In genomic region chr10:88313897-88314296, GRCh38 we compare ENCODE assay signal across 19 cellular contexts.
DNase-seq lines count a peak whose midpoint lies in the region; ATAC-seq and TF ChIP-seq lines count a peak whose summit lies in the region.
"Had no signal": no experiment of that assay in that cellular context is flagged by ENCODE, and none has a peak within 500 bp of the region (broad histone marks: within the 10 kb centered on the region; RNA-seq: fewer than 3 reads in every experiment).

No MANE protein-coding gene starts in this region.

- H3K4me3 ChIP-seq in OCI-LY7 (ENCODE audit: low read depth, low read length, poor library complexity, severe bottlenecking): no peak overlapping the region
- H3K4me3 ChIP-seq: BLaER1, HAP-1 had no signal

- H3K4me2 ChIP-seq in OCI-LY7 (ENCODE audit: low read length): no peak overlapping the region
- H3K4me2 ChIP-seq: BLaER1 had no signal

- H3K27ac Mint-ChIP-seq in stimulated activated naive CD8-positive, alpha-beta T cell treated with anti-CD3 and anti-CD28 coated beads, Interleukin-15, amount 100 ng/mL, for 72 hours: no peak overlapping the region
- H3K27ac Mint-ChIP-seq: HFFc6, IgD-negative memory B cell had no signal

- peaks cover 2 to 9% of the 10 kb centered on the region in 2 donors for H3K9me3 Mint-ChIP-seq in stimulated activated naive CD8-positive, alpha-beta T cell treated with anti-CD3 and anti-CD28 coated beads, Interleukin-15, amount 100 ng/mL, for 72 hours

- peaks cover 6% of the 10 kb centered on the region for H3K27me3 Mint-ChIP-seq in stimulated activated naive CD8-positive, alpha-beta T cell treated with anti-CD3 and anti-CD28 coated beads, Interleukin-15, amount 100 ng/mL, for 72 hours
- H3K27me3 Mint-ChIP-seq: IgD-negative memory B cell had no signal

- TF ChIP-seq CTCF in OCI-LY7 (conservative IDR thresholded peaks at IDR 0.05; ENCODE audit: low read length): no peak

- no peak for DNase-seq in stimulated activated naive CD8-positive, alpha-beta T cell treated with anti-CD3 and anti-CD28 coated beads, Interleukin-15, amount 100 ng/mL, for 72 hours
- no peak for DNase-seq in stimulated activated naive CD8-positive, alpha-beta T cell treated with anti-CD3 and anti-CD28 coated beads, Interleukin-15, Interleukin-2, amounts not matched to agents 100 U/mL and 50 U/mL, for 24 hours
- DNase-seq in OCI-LY7 (ENCODE audit: low spot score): no peak
- no peak for DNase-seq in sciatic nerve (ENCODE audit: low spot score)
- DNase-seq in SIG-M5 treated with dmso at 0.1 percent for 504 hours (lab: John Stamatoyannopoulos, UW; ENCODE audit: unreplicated experiment): no peak
- no peak for DNase-seq in Kasumi-1 (lab: John Stamatoyannopoulos, UW)
- DNase-seq in HT-29 (ENCODE audit: low spot score): no peak
- DNase-seq: 8988T; AML-193; Caco-2; CD8-positive, alpha-beta memory T cell; DND-41; GDM1; GOT3; HFFc6 had no signal

- peaks cover 7% of the 10 kb centered on the region for H3K4me1 Mint-ChIP-seq in stimulated activated naive CD8-positive, alpha-beta T cell treated with anti-CD3 and anti-CD28 coated beads, Interleukin-15, amount 100 ng/mL, for 72 hours
- H3K4me1 Mint-ChIP-seq: CD8-positive, alpha-beta memory T cell had no signal

- H3K79me2 ChIP-seq in OCI-LY7 (ENCODE audit: insufficient read depth, low read depth, low read length): no peaks in the 10 kb centered on the region

- H3K4me3 Mint-ChIP-seq in stimulated activated naive CD8-positive, alpha-beta T cell treated with anti-CD3 and anti-CD28 coated beads, Interleukin-15, amount 100 ng/mL, for 72 hours: no peak overlapping the region
- H3K4me3 Mint-ChIP-seq: CD8-positive, alpha-beta memory T cell; HFFc6; IgD-negative memory B cell had no signal

- intact Hi-C loops in OCI-LY7 (cut with micrococcal nuclease; ENCODE audit: unreplicated experiment): no loop called here
- intact Hi-C loops in sciatic nerve (cut with DNase I): no loop called here

- CTCF ChIA-PET in OCI-LY7 (lab: Charles Lee; ENCODE audit: unreplicated experiment): no interaction called here

- ATAC-seq in stimulated activated naive CD8-positive, alpha-beta T cell treated with anti-CD3 and anti-CD28 coated beads, Interleukin-15, amount 100 ng/mL, for 72 hours: peak; percentile 40
- no peak for ATAC-seq in stimulated activated naive CD8-positive, alpha-beta T cell treated with anti-CD3 and anti-CD28 coated beads, Interleukin-15, Interleukin-2, amounts not matched to agents 100 U/mL and 50 U/mL, for 24 hours
- peak; percentile 64 for ATAC-seq in sciatic nerve
- no peak for ATAC-seq in GM18861 (IDR thresholded peaks at IDR 0.05; ENCODE audit: unreplicated experiment)

- no TSS peak for BruUV-seq in OCI-LY7 (replicated peaks; lab: Mats Ljungman, UMichigan)

- H3K9me3 ChIP-seq in OCI-LY7 (ENCODE audit: low read length): peaks cover 1% of the 10 kb centered on the region
- H3K9me3 ChIP-seq: Caco-2, HAP-1 had no signal

- peaks cover 46% of the 10 kb centered on the region for H3K4me1 ChIP-seq in OCI-LY7 (ENCODE audit: insufficient read depth, low read length, poor library complexity, severe bottlenecking)
- H3K4me1 ChIP-seq: BLaER1, Caco-2, HAP-1 had no signal

- no peaks in the 10 kb centered on the region for H3K9me2 ChIP-seq in OCI-LY7 (ENCODE audit: insufficient read depth, low read length)

- H4K20me1 ChIP-seq in OCI-LY7 (ENCODE audit: insufficient read depth, low read length): no peaks in the 10 kb centered on the region
- H4K20me1 ChIP-seq: BLaER1 had no signal

- peaks cover 2% of the 10 kb centered on the region for H3K36me3 ChIP-seq in OCI-LY7 (ENCODE audit: insufficient read depth, low read length)
- H3K36me3 ChIP-seq: BLaER1, HAP-1 had no signal

- no peak overlapping the region for H3K27ac ChIP-seq in OCI-LY7 (ENCODE audit: low read depth, low read length, poor library complexity, severe bottlenecking)
- H3K27ac ChIP-seq: BLaER1 had no signal

- peak overlapping the region; percentile 69 for H2AFZ ChIP-seq in OCI-LY7 (ENCODE audit: low read length)

- POLR2A ChIA-PET in OCI-LY7 (lab: Charles Lee): interaction anchor here (1.1 to 5.0 kb wide), 7 partner anchors 8 to 494 kb away, joined by 3 to 36 read pairs (median 4); no protein-coding TSS in a partner anchor

Comparison
In these comparisons a context has a peak if more than half of its experiments do, and no peak if none do; other contexts are left out.
1. ATAC-seq: peak in stimulated activated naive CD8-positive, alpha-beta T cell treated with anti-CD3 and anti-CD28 coated beads, Interleukin-15, amount 100 ng/mL, for 72 hours (single experiment) and sciatic nerve (single experiment); none in stimulated activated naive CD8-positive, alpha-beta T cell treated with anti-CD3 and anti-CD28 coated beads, Interleukin-15, Interleukin-2, amounts not matched to agents 100 U/mL and 50 U/mL, for 24 hours (single experiment) and GM18861 (single experiment).